Comparison of ENCODE assay signal across 1 cellular context in the genomic region with DNA sequence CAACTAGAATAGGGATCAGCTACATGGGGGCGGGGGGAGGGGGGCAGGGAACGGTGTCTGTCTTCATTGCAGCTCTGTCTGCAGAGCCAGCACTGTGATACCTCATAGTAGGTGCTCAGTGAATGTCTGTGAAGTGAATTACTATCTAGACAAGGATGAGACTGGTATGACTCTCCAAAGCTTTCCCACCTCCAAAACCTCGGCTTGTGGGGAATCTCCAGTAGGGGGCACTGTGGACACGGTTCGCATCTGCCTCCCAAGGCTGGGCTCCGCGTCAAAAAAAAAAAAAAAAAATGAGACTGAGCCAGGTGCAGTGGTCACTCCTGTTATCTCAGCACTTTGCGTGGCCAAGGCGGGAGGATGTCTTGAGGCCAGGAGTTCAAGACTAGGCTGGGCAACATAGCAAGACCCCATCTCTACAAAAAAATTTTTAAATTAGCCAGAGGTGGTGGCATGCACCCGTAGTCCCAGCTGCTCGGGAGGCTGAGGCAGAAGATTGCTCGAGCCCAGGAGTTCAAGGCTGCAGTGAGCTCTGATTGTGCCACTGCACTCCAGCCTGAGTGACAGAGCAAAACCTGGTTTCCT.
TF ChIP-seq lines count a peak whose summit lies in the region.

No MANE protein-coding gene starts in this region.

TF ChIP-seq in K562, 482 proteins besides CTCF, POLR2A, EP300 and RAD21 (continued from another document and continues in another):
- TF ChIP-seq TSHZ1 (CRISPR knock-in tag; IDR thresholded peaks at IDR 0.05) (no peak), JUNB (CRISPR knock-in tag; conservative IDR thresholded peaks at IDR 0.05) (no peak), GTF2F1 (IDR thresholded peaks at IDR 0.05; ENCODE audit: low read depth, low read length) (no peak), MCM7 (IDR thresholded peaks at IDR 0.05) (no peak), TOE1 (IDR thresholded peaks at IDR 0.05; ENCODE audit: borderline replicate concordance) (peak; percentile 31; the same call in 1 of the 2 replicates), TOE1 (CRISPR knock-in tag; IDR thresholded peaks at IDR 0.05; ENCODE audit: borderline replicate concordance, low read depth) (no peak), MYNN (IDR thresholded peaks at IDR 0.05) (no peak), MYNN (CRISPR knock-in tag; IDR thresholded peaks at IDR 0.05) (no peak), GTF2A2 (tag; IDR thresholded peaks at IDR 0.05) (no peak), ZNF354B (CRISPR knock-in tag; IDR thresholded peaks at IDR 0.05) (no peak), CBX1 (IDR thresholded peaks at IDR 0.05; ENCODE audit: low read depth) (peak; percentile 75), RCOR1 (IDR thresholded peaks at IDR 0.05; ENCODE audit: borderline replicate concordance in 1 of 2, low read depth in 2 of 2, low read length in 2 of 2) (peak in 1 of 2 experiments; percentile 57; a peak in 3 of 4 replicates), HMG20B (CRISPR knock-in tag; IDR thresholded peaks at IDR 0.05) (no peak), PHB2 (IDR thresholded peaks at IDR 0.05; ENCODE audit: low read depth) (no peak), ZNF561 (CRISPR knock-in tag; conservative IDR thresholded peaks at IDR 0.05) (no peak), ZNF57 (CRISPR knock-in tag; IDR thresholded peaks at IDR 0.05) (no peak), BRCA1 (IDR thresholded peaks at IDR 0.05) (no peak), BRCA1 (CRISPR knock-in tag; IDR thresholded peaks at IDR 0.05) (no peak), THRAP3 (IDR thresholded peaks at IDR 0.05; ENCODE audit: borderline replicate concordance) (0 out of 2 replicates have a peak, but pooled peaks have one; percentile 53), ZNF197 (CRISPR knock-in tag; IDR thresholded peaks at IDR 0.05; ENCODE audit: low read depth) (no peak), ZNF668 (CRISPR knock-in tag; IDR thresholded peaks at IDR 0.05) (no peak), FOXK1 (CRISPR knock-in tag; IDR thresholded peaks at IDR 0.05; ENCODE audit: borderline replicate concordance) (no peak), ARID2 (IDR thresholded peaks at IDR 0.05) (peak; percentile 69; the same call in 1 of the 2 replicates), NEUROD1 (IDR thresholded peaks at IDR 0.05; ENCODE audit: borderline replicate concordance, low read depth, low read length, partially characterized antibody) (peak; percentile 15), RERE (CRISPR knock-in tag; IDR thresholded peaks at IDR 0.05; ENCODE audit: borderline replicate concordance) (no peak), RBM34 (IDR thresholded peaks at IDR 0.05; ENCODE audit: borderline replicate concordance, insufficient read depth, low read length) (no peak), SPI1 (IDR thresholded peaks at IDR 0.05; ENCODE audit: borderline replicate concordance, low read depth, low read length) (no peak), ZNF431 (CRISPR knock-in tag; IDR thresholded peaks at IDR 0.05) (no peak), POLR2AphosphoS5 (IDR thresholded peaks at IDR 0.05; ENCODE audit: control insufficient read depth, insufficient read depth, low read depth, low read length) (no peak), MED1 (CRISPR knock-in tag; IDR thresholded peaks at IDR 0.05; ENCODE audit: borderline replicate concordance) (no peak), ZNF12 (CRISPR knock-in tag; IDR thresholded peaks at IDR 0.05) (no peak), CCAR2 (IDR thresholded peaks at IDR 0.05; ENCODE audit: low read depth, low read length) (no peak), RBM17 (IDR thresholded peaks at IDR 0.05; ENCODE audit: borderline replicate concordance, low read depth, low read length) (no peak), RBM15 (IDR thresholded peaks at IDR 0.05; ENCODE audit: insufficient read depth, low read length) (no peak), CHD1 (IDR thresholded peaks at IDR 0.05; ENCODE audit: low read length) (no peak), HNRNPL (IDR thresholded peaks at IDR 0.05; ENCODE audit: low read depth, low read length) (no peak), ZNF583 (CRISPR knock-in tag; IDR thresholded peaks at IDR 0.05) (no peak), MYBL2 (IDR thresholded peaks at IDR 0.05; ENCODE audit: low read depth) (no peak), MYBL2 (CRISPR knock-in tag; IDR thresholded peaks at IDR 0.05; ENCODE audit: borderline replicate concordance) (no peak), HEY1 (CRISPR knock-in tag; IDR thresholded peaks at IDR 0.05; ENCODE audit: borderline replicate concordance) (no peak), SLC30A9 (CRISPR knock-in tag; IDR thresholded peaks at IDR 0.05) (no peak), PCBP2 (IDR thresholded peaks at IDR 0.05; ENCODE audit: low read depth, low read length, poor library complexity, severe bottlenecking) (no peak), TRIM28 (IDR thresholded peaks at IDR 0.05) (no peak), MAFK (IDR thresholded peaks at IDR 0.05; ENCODE audit: low read length) (no peak), ZNF3 (CRISPR knock-in tag; IDR thresholded peaks at IDR 0.05) (no peak)
- TF ChIP-seq, protein P1, sequence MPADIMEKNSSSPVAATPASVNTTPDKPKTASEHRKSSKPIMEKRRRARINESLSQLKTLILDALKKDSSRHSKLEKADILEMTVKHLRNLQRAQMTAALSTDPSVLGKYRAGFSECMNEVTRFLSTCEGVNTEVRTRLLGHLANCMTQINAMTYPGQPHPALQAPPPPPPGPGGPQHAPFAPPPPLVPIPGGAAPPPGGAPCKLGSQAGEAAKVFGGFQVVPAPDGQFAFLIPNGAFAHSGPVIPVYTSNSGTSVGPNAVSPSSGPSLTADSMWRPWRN (IDR thresholded peaks at IDR 0.05; ENCODE audit: low read depth), result no peak
- TF ChIP-seq, protein P2, sequence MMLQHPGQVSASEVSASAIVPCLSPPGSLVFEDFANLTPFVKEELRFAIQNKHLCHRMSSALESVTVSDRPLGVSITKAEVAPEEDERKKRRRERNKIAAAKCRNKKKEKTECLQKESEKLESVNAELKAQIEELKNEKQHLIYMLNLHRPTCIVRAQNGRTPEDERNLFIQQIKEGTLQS (IDR thresholded peaks at IDR 0.05), result no peak
- TF ChIP-seq, protein P2 (CRISPR knock-in tag; conservative IDR thresholded peaks at IDR 0.05), result no peak
- TF ChIP-seq, protein P3, sequence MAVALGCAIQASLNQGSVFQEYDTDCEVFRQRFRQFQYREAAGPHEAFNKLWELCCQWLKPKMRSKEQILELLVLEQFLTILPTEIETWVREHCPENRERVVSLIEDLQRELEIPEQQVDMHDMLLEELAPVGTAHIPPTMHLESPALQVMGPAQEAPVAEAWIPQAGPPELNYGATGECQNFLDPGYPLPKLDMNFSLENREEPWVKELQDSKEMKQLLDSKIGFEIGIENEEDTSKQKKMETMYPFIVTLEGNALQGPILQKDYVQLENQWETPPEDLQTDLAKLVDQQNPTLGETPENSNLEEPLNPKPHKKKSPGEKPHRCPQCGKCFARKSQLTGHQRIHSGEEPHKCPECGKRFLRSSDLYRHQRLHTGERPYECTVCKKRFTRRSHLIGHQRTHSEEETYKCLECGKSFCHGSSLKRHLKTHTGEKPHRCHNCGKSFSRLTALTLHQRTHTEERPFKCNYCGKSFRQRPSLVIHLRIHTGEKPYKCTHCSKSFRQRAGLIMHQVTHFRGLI (CRISPR knock-in tag; IDR thresholded peaks at IDR 0.05), result no peak
- TF ChIP-seq, protein P4, sequence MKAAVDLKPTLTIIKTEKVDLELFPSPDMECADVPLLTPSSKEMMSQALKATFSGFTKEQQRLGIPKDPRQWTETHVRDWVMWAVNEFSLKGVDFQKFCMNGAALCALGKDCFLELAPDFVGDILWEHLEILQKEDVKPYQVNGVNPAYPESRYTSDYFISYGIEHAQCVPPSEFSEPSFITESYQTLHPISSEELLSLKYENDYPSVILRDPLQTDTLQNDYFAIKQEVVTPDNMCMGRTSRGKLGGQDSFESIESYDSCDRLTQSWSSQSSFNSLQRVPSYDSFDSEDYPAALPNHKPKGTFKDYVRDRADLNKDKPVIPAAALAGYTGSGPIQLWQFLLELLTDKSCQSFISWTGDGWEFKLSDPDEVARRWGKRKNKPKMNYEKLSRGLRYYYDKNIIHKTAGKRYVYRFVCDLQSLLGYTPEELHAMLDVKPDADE (conservative IDR thresholded peaks at IDR 0.05; ENCODE audit: control insufficient read depth, low read depth, low read length), result no peak
- TF ChIP-seq, protein P5, sequence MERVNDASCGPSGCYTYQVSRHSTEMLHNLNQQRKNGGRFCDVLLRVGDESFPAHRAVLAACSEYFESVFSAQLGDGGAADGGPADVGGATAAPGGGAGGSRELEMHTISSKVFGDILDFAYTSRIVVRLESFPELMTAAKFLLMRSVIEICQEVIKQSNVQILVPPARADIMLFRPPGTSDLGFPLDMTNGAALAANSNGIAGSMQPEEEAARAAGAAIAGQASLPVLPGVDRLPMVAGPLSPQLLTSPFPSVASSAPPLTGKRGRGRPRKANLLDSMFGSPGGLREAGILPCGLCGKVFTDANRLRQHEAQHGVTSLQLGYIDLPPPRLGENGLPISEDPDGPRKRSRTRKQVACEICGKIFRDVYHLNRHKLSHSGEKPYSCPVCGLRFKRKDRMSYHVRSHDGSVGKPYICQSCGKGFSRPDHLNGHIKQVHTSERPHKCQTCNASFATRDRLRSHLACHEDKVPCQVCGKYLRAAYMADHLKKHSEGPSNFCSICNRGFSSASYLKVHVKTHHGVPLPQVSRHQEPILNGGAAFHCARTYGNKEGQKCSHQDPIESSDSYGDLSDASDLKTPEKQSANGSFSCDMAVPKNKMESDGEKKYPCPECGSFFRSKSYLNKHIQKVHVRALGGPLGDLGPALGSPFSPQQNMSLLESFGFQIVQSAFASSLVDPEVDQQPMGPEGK (CRISPR knock-in tag; IDR thresholded peaks at IDR 0.05; ENCODE audit: borderline replicate concordance), result no peak
- TF ChIP-seq, protein P6, sequence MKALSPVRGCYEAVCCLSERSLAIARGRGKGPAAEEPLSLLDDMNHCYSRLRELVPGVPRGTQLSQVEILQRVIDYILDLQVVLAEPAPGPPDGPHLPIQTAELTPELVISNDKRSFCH (CRISPR knock-in tag; IDR thresholded peaks at IDR 0.05), result no peak
- TF ChIP-seq, protein P6 (tag; IDR thresholded peaks at IDR 0.05), result no peak
